ENCODE assay signal across 8 cellular contexts in genomic region chr15:90232196-90232595, GRCh38. TPM values are rescaled to one million over a fixed set of nuclear protein-coding genes. Genes with fewer than 3 reads are reported as not detected.
DNase-seq lines count a peak whose midpoint lies in the region; ATAC-seq, FAIRE-seq and TF ChIP-seq lines count a peak whose summit lies in the region.

No MANE protein-coding gene starts in this region.

- H3K4me2 ChIP-seq in skeletal muscle satellite cell (ENCODE audit: low read length): peak overlapping the region; percentile 89

- H3K9ac ChIP-seq in skeletal muscle satellite cell (ENCODE audit: low read depth, low read length): no peak overlapping the region

- H3K27ac Mint-ChIP-seq in endothelial cell (ENCODE audit: unreplicated experiment): peak overlapping the region; percentile 18

- CTCF ChIA-PET in RWPE1 (lab: Yijun Ruan, JAX): interaction anchor here (0.6 to 1.8 kb wide), 8 partner anchors 11 to 131 kb away, joined by 3 to 7 read pairs (median 4); no protein-coding TSS in a partner anchor

- H3K4me3 ChIP-seq in skeletal muscle satellite cell (ENCODE audit: low read length): no peak overlapping the region

- peaks cover 1% of the 10 kb centered on the region for H3K27me3 Mint-ChIP-seq in endothelial cell (ENCODE audit: unreplicated experiment)

- H3K4me3 Mint-ChIP-seq in endothelial cell (ENCODE audit: unreplicated experiment): no peak overlapping the region

- POLR2A ChIA-PET in RWPE1 (lab: Yijun Ruan, JAX; ENCODE audit: low non-redundant PET): interaction anchor here (0.6 to 2.0 kb wide), 2 partner anchors 20 to 77 kb away, joined by 4 to 6 read pairs; no protein-coding TSS in a partner anchor

- H3K4me1 ChIP-seq in skeletal muscle satellite cell (ENCODE audit: control insufficient read depth, insufficient read depth, low read length): peaks cover 8% of the 10 kb centered on the region

- peak; percentile 64 for FAIRE-seq in GM18507 (lab: Jason Lieb, UNC)

- intact Hi-C loops in posterior cingulate gyrus (cut with DNase I): loop anchor here (5.0 kb wide), 1 partner anchor 35 kb away; the partner anchor contains the start of gene NGRN

- H3K9me3 ChIP-seq in skeletal muscle satellite cell (replicated peaks; ENCODE audit: low read length): no peaks in the 10 kb centered on the region

- DNase-seq in GM18507 (ENCODE audit: extremely low spot score, insufficient read length, low read depth) (no peak), RWPE1 (ENCODE audit: low spot score) (no peak), endothelial cell (ENCODE audit: low spot score) (no peak), NCI-H1930 (lab: John Stamatoyannopoulos, UW) (no peak), A172 (ENCODE audit: low spot score) (no peak), posterior cingulate gyrus (no peak)

- peaks cover 36% of the 10 kb centered on the region for H3K36me3 ChIP-seq in skeletal muscle satellite cell (ENCODE audit: insufficient read depth, low read length)

- ATAC-seq in GM18502 (IDR thresholded peaks at IDR 0.05; ENCODE audit: poor library complexity, unreplicated experiment): no peak

- no peaks in the 10 kb centered on the region for H3K9me3 Mint-ChIP-seq in endothelial cell (ENCODE audit: unreplicated experiment)

- peaks cover 14% of the 10 kb centered on the region for H3K4me1 Mint-ChIP-seq in endothelial cell (ENCODE audit: unreplicated experiment)

- TF ChIP-seq CTCF in RWPE1 (conservative IDR thresholded peaks at IDR 0.05; ENCODE audit: low read depth) (no peak), endothelial cell (IDR thresholded peaks at IDR 0.05; ENCODE audit: unreplicated experiment) (no peak)

- H3K36me3 Mint-ChIP-seq in endothelial cell (ENCODE audit: low read depth, unreplicated experiment): peaks cover 15% of the 10 kb centered on the region

- no peaks in the 10 kb centered on the region for H3K27me3 ChIP-seq in skeletal muscle satellite cell (ENCODE audit: control insufficient read depth, insufficient read depth, low read length)

- H3K27ac ChIP-seq in RWPE1: peak overlapping the region; percentile 94

RNA-seq across cellular contexts. Expression of gene CIB1, which starts 1.5 kb away (rescaled TPM):
- total RNA-seq in endothelial cell (ENCODE audit: unreplicated experiment): 19.8 TPM
- total RNA-seq in skeletal muscle satellite cell (2012; rRNA removed): 22.8 and 39.1 TPM in 2 replicates
- 35.1 and 52.7 TPM in 2 replicates for total RNA-seq in A172 (2014; rRNA removed; shearing (Covaris generic))

RNA-seq across cellular contexts. Expression of gene GDPGP1, which starts 1.8 kb away (rescaled TPM):
- total RNA-seq in endothelial cell (ENCODE audit: unreplicated experiment): 7.7 TPM
- 4.1 and 4.4 TPM in 2 replicates for total RNA-seq in skeletal muscle satellite cell (2012; rRNA removed)
- 4.8 and 5.7 TPM in 2 replicates for total RNA-seq in A172 (2014; rRNA removed; shearing (Covaris generic))

RNA-seq across cellular contexts. Expression of gene TTLL13, which starts 17.2 kb away (rescaled TPM):
- not detected for total RNA-seq in endothelial cell (ENCODE audit: unreplicated experiment)
- not detected in 2 replicates for total RNA-seq in skeletal muscle satellite cell (2012; rRNA removed)
- not detected in 2 replicates for total RNA-seq in A172 (2014; rRNA removed; shearing (Covaris generic))

RNA-seq across cellular contexts. Expression of gene SEMA4B, which starts 31.1 kb away (rescaled TPM):
- 11.2 TPM for total RNA-seq in endothelial cell (ENCODE audit: unreplicated experiment)
- total RNA-seq in skeletal muscle satellite cell (2012; rRNA removed): 10.9 and 15.2 TPM in 2 replicates
- 17.1 and 33.8 TPM in 2 replicates for total RNA-seq in A172 (2014; rRNA removed; shearing (Covaris generic))

RNA-seq across cellular contexts. Expression of gene NGRN, which starts 33.3 kb away (rescaled TPM):
- total RNA-seq in endothelial cell (ENCODE audit: unreplicated experiment): 69.0 TPM
- 42.6 and 52.4 TPM in 2 replicates for total RNA-seq in skeletal muscle satellite cell (2012; rRNA removed)
- total RNA-seq in A172 (2014; rRNA removed; shearing (Covaris generic)): 82.9 and 90.4 TPM in 2 replicates
